Comparison of ENCODE assay signal across 26 cellular contexts in the genomic region with DNA sequence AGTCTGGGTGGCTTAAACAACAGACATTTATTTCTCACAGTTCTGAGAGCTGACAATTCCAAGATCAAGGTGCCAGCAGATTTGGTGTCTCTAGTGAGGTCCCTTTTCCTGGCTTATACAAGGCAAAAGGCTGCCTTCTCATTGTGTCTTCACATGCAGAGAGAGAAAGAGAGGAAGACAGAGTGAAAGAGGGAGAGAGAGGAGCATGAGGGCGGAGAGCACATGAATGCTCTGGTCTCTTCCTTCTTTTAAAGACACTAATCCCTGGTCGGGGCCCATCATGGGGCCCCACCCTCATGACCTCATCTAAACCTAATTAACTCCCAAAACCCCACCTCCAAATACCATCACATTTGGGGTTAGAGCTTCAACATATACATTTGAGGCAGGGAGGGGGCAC.
"Had no signal": no experiment of that assay in that cellular context is flagged by ENCODE, and none has a peak within 500 bp of the region (broad histone marks: within the 10 kb centered on the region; RNA-seq: fewer than 3 reads in every experiment).

No MANE protein-coding gene starts in this region.

- H3K4me1 ChIP-seq: gastrocnemius medialis, right lobe of liver, uterus had no signal

- H3K4me1 Mint-ChIP-seq: activated B cell treated with CpG ODN at 0.5 μM for 24 hours; central memory CD8-positive, alpha-beta T cell; immature natural killer cell; naive thymus-derived CD8-positive, alpha-beta T cell; stimulated activated effector memory CD8-positive, alpha-beta T cell treated with anti-CD3 and anti-CD28 coated beads, Interleukin-12 subunit alpha, Interleukin-12 subunit beta, amount 100 ng/mL, for 72 hours; T-helper 17 cell had no signal

- FAIRE-seq: bronchial epithelial cell, colon, kidney had no signal

- H3K27me3 Mint-ChIP-seq: activated B cell treated with CpG ODN at 0.5 μM for 24 hours, progenitor cell of endocrine pancreas, T-helper 17 cell had no signal

- H3K4me3 Mint-ChIP-seq: activated B cell treated with CpG ODN at 0.5 μM for 24 hours; activated naive CD8-positive, alpha-beta T cell; activated T-cell treated with anti-CD3 and anti-CD28 coated beads, Interleukin-2, amount 50 U/mL, for 72 hours; central memory CD8-positive, alpha-beta T cell; immature natural killer cell; naive thymus-derived CD8-positive, alpha-beta T cell; stimulated activated effector memory CD8-positive, alpha-beta T cell treated with anti-CD3 and anti-CD28 coated beads, Interleukin-12 subunit alpha, Interleukin-12 subunit beta, amount 100 ng/mL, for 72 hours; stimulated activated naive CD8-positive, alpha-beta T cell treated with anti-CD3 and anti-CD28 coated beads, Interleukin-15, Interleukin-2, amounts not matched to agents 100 ng/mL and 50 ng/mL, for 24 hours; T-helper 17 cell had no signal

- H3K27ac Mint-ChIP-seq: activated B cell treated with CpG ODN at 0.5 μM for 24 hours; activated naive CD8-positive, alpha-beta T cell; activated T-cell treated with anti-CD3 and anti-CD28 coated beads, Interleukin-2, amount 50 U/mL, for 72 hours; immature natural killer cell; naive thymus-derived CD8-positive, alpha-beta T cell; progenitor cell of endocrine pancreas; stimulated activated effector memory CD8-positive, alpha-beta T cell treated with anti-CD3 and anti-CD28 coated beads, Interleukin-12 subunit alpha, Interleukin-12 subunit beta, amount 100 ng/mL, for 72 hours; stimulated activated naive CD8-positive, alpha-beta T cell treated with anti-CD3 and anti-CD28 coated beads, Interleukin-15, Interleukin-2, amounts not matched to agents 100 ng/mL and 50 ng/mL, for 24 hours; T-helper 17 cell had no signal

- H3K9me3 ChIP-seq: gastrocnemius medialis, right lobe of liver, thoracic aorta, uterus had no signal

- DNase-seq: activated B cell treated with CpG ODN at 0.5 μM for 24 hours; activated naive CD4-positive, alpha-beta T cell treated with Interleukin-2 at 50 U/mL for 16 hours; activated T-cell treated with anti-CD3 and anti-CD28 coated beads for 4 hours; activated T-cell treated with anti-CD3 and anti-CD28 coated beads, Interleukin-2, amount 50 U/mL, for 72 hours; anterior cingulate cortex; effector CD8-positive, alpha-beta T cell; gastrocnemius medialis; glutamatergic neuron; immature natural killer cell; kidney; naive thymus-derived CD8-positive, alpha-beta T cell; right lobe of liver; stimulated activated CD4-positive, alpha-beta T cell treated with anti-CD3 and anti-CD28 coated beads, Interleukin-12 subunit alpha, Interleukin-12 subunit beta, amount 100 ng/mL, for 4 hours; stimulated activated CD4-positive, alpha-beta T cell treated with anti-CD3 and anti-CD28 coated beads, Interleukin-4, amount 100 ng/mL, for 1 hour; T-helper 17 cell; T1000; trophoblast cell; uterus had no signal

- H3K4me3 ChIP-seq: gastrocnemius medialis, right lobe of liver, thoracic aorta, uterus had no signal

- H3K27me3 ChIP-seq: gastrocnemius medialis, right lobe of liver, uterus had no signal

- ATAC-seq: activated T-cell treated with anti-CD3 and anti-CD28 coated beads, Interleukin-2, amount 50 U/mL, for 72 hours; gastrocnemius medialis; naive thymus-derived CD8-positive, alpha-beta T cell; stimulated activated effector memory CD8-positive, alpha-beta T cell treated with anti-CD3 and anti-CD28 coated beads, Interleukin-12 subunit alpha, Interleukin-12 subunit beta, amount 100 ng/mL, for 72 hours; T-helper 17 cell had no signal

- H3K36me3 ChIP-seq: gastrocnemius medialis, right lobe of liver, thoracic aorta, uterus had no signal

- H3K9me3 Mint-ChIP-seq: activated B cell treated with CpG ODN at 0.5 μM for 24 hours; activated T-cell treated with anti-CD3 and anti-CD28 coated beads, Interleukin-2, amount 50 U/mL, for 72 hours; central memory CD8-positive, alpha-beta T cell; immature natural killer cell; naive thymus-derived CD8-positive, alpha-beta T cell; stimulated activated effector memory CD8-positive, alpha-beta T cell treated with anti-CD3 and anti-CD28 coated beads, Interleukin-12 subunit alpha, Interleukin-12 subunit beta, amount 100 ng/mL, for 72 hours; stimulated activated naive CD8-positive, alpha-beta T cell treated with anti-CD3 and anti-CD28 coated beads, Interleukin-15, Interleukin-2, amounts not matched to agents 100 ng/mL and 50 ng/mL, for 24 hours had no signal

- H3K36me3 Mint-ChIP-seq: activated naive CD8-positive, alpha-beta T cell; immature natural killer cell; naive thymus-derived CD8-positive, alpha-beta T cell; stimulated activated effector memory CD8-positive, alpha-beta T cell treated with anti-CD3 and anti-CD28 coated beads, Interleukin-12 subunit alpha, Interleukin-12 subunit beta, amount 100 ng/mL, for 72 hours had no signal

- H3K27ac ChIP-seq: gastrocnemius medialis, right lobe of liver, thoracic aorta, uterus had no signal
